1 cellular context compared by ENCODE assay signal in the genomic region with DNA sequence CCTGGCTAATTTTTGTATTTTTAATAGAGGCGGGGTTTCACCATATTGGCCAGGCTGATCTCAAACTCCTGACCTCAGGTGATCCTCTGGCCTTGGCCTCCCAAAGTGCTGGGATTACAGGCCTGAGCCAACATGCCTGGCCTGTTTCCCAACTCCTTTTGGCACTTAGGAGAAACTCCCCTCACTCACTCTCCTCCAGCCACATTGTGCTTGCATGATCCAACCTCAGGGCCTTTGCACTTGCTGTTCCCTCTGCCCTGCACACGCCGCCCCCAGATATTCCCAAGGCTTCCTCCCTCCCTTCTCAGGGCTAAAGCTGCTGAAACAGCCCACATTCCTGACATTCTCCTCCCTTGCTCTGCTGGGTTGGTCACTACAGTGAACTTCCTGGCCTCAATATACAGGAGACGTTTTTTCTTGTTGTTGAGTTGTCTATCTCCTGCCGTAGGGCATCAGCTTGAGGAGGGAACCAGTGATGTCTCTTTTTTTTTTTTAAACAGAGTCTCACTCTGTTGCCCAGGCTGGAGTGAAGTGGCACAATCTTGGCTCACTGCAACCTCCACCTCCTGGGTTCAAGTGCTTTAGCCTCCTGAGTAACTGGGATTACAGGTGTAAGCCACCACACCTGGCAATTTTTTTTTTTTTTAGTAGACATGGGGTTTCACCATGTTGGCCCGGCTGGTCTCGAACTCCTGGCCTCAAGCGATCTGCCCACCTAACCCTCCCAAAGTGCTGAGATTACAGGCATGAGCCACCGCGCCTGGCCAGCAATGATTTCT.
TF ChIP-seq lines count a peak whose summit lies in the region.
"Not testable (repeated sequence)": the region's sequence is repeated elsewhere in the genome, so short reads cannot be mapped to it uniquely, and the experiment has no call there.

No MANE protein-coding gene starts in this region.

TF ChIP-seq in HepG2, 621 proteins besides CTCF, POLR2A, EP300 and RAD21 (continued from another document):
- TF ChIP-seq, protein P1, sequence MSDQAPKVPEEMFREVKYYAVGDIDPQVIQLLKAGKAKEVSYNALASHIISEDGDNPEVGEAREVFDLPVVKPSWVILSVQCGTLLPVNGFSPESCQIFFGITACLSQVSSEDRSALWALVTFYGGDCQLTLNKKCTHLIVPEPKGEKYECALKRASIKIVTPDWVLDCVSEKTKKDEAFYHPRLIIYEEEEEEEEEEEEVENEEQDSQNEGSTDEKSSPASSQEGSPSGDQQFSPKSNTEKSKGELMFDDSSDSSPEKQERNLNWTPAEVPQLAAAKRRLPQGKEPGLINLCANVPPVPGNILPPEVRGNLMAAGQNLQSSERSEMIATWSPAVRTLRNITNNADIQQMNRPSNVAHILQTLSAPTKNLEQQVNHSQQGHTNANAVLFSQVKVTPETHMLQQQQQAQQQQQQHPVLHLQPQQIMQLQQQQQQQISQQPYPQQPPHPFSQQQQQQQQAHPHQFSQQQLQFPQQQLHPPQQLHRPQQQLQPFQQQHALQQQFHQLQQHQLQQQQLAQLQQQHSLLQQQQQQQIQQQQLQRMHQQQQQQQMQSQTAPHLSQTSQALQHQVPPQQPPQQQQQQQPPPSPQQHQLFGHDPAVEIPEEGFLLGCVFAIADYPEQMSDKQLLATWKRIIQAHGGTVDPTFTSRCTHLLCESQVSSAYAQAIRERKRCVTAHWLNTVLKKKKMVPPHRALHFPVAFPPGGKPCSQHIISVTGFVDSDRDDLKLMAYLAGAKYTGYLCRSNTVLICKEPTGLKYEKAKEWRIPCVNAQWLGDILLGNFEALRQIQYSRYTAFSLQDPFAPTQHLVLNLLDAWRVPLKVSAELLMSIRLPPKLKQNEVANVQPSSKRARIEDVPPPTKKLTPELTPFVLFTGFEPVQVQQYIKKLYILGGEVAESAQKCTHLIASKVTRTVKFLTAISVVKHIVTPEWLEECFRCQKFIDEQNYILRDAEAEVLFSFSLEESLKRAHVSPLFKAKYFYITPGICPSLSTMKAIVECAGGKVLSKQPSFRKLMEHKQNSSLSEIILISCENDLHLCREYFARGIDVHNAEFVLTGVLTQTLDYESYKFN (CRISPR knock-in tag; conservative IDR thresholded peaks at IDR 0.05) = peak; percentile 50
- TF ChIP-seq KAT8 (CRISPR knock-in tag; IDR thresholded peaks at IDR 0.05) (0 out of 2 replicates have a peak, but pooled peaks have one; percentile 25), YY1 (IDR thresholded peaks at IDR 0.05; ENCODE audit: insufficient read depth, insufficient replicate concordance, low read depth, low read length) (peak; percentile 23), MED13 (CRISPR knock-in tag; IDR thresholded peaks at IDR 0.05) (0 out of 2 replicates have a peak, but pooled peaks have one; percentile 47), FOXO1 (CRISPR knock-in tag; IDR thresholded peaks at IDR 0.05) (0 out of 2 replicates have a peak, but pooled peaks have one; percentile 21), HMG20B (CRISPR knock-in tag; conservative IDR thresholded peaks at IDR 0.05) (0 out of 2 replicates have a peak, but pooled peaks have one; percentile 42), ZFY (CRISPR knock-in tag; IDR thresholded peaks at IDR 0.05) (peak; percentile 35; the same call in 1 of the 2 replicates), RXRB (CRISPR knock-in tag; IDR thresholded peaks at IDR 0.05; ENCODE audit: borderline replicate concordance) (peak; percentile 73; the same call in 1 of the 2 replicates), ZSCAN25 (CRISPR knock-in tag; IDR thresholded peaks at IDR 0.05) (peak; percentile 71; the same call in 1 of the 2 replicates), TARDBP (CRISPR knock-in tag; IDR thresholded peaks at IDR 0.05) (peak; percentile 47; the same call in 1 of the 2 replicates), ADNP (CRISPR knock-in tag; IDR thresholded peaks at IDR 0.05) (peak; percentile 97), JUND (CRISPR knock-in tag; IDR thresholded peaks at IDR 0.05) (peak; percentile 52; the same call in 1 of the 2 replicates), SOX5 (CRISPR knock-in tag; IDR thresholded peaks at IDR 0.05; ENCODE audit: borderline replicate concordance) (peak; percentile 62; the same call in 1 of the 2 replicates), RCOR2 (CRISPR knock-in tag; IDR thresholded peaks at IDR 0.05) (peak; percentile 98), ZNF768 (CRISPR knock-in tag; IDR thresholded peaks at IDR 0.05) (peak; percentile 49; the same call in 1 of the 2 replicates), LCORL (CRISPR knock-in tag; IDR thresholded peaks at IDR 0.05) (peak; percentile 94), SAP130 (CRISPR knock-in tag; IDR thresholded peaks at IDR 0.05; ENCODE audit: low read depth) (peak; percentile 64), ZNF460 (CRISPR knock-in tag; IDR thresholded peaks at IDR 0.05; ENCODE audit: borderline replicate concordance) (peak; percentile 62), PITX1 (CRISPR knock-in tag; IDR thresholded peaks at IDR 0.05) (peak; percentile 45; the same call in 1 of the 2 replicates), ZNF7 (CRISPR knock-in tag; IDR thresholded peaks at IDR 0.05) (peak; percentile 70; the same call in 1 of the 2 replicates), FOSL2 (CRISPR knock-in tag; IDR thresholded peaks at IDR 0.05) (0 out of 2 replicates have a peak, but pooled peaks have one; percentile 20), NR2F6 (IDR thresholded peaks at IDR 0.05) (peak; percentile 32), ZNF121 (CRISPR knock-in tag; IDR thresholded peaks at IDR 0.05) (peak; percentile 92), SMAD9 (CRISPR knock-in tag; IDR thresholded peaks at IDR 0.05) (0 out of 2 replicates have a peak, but pooled peaks have one; percentile 66)
- TF ChIP-seq, protein P2, sequence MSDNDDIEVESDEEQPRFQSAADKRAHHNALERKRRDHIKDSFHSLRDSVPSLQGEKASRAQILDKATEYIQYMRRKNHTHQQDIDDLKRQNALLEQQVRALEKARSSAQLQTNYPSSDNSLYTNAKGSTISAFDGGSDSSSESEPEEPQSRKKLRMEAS (IDR thresholded peaks at IDR 0.05) = peak; percentile 57
- TF ChIP-seq, protein P3, sequence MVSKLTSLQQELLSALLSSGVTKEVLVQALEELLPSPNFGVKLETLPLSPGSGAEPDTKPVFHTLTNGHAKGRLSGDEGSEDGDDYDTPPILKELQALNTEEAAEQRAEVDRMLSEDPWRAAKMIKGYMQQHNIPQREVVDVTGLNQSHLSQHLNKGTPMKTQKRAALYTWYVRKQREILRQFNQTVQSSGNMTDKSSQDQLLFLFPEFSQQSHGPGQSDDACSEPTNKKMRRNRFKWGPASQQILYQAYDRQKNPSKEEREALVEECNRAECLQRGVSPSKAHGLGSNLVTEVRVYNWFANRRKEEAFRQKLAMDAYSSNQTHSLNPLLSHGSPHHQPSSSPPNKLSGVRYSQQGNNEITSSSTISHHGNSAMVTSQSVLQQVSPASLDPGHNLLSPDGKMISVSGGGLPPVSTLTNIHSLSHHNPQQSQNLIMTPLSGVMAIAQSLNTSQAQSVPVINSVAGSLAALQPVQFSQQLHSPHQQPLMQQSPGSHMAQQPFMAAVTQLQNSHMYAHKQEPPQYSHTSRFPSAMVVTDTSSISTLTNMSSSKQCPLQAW (CRISPR knock-in tag; IDR thresholded peaks at IDR 0.05) = peak; percentile 53; the same call in 1 of the 2 replicates
- TF ChIP-seq, protein P4, sequence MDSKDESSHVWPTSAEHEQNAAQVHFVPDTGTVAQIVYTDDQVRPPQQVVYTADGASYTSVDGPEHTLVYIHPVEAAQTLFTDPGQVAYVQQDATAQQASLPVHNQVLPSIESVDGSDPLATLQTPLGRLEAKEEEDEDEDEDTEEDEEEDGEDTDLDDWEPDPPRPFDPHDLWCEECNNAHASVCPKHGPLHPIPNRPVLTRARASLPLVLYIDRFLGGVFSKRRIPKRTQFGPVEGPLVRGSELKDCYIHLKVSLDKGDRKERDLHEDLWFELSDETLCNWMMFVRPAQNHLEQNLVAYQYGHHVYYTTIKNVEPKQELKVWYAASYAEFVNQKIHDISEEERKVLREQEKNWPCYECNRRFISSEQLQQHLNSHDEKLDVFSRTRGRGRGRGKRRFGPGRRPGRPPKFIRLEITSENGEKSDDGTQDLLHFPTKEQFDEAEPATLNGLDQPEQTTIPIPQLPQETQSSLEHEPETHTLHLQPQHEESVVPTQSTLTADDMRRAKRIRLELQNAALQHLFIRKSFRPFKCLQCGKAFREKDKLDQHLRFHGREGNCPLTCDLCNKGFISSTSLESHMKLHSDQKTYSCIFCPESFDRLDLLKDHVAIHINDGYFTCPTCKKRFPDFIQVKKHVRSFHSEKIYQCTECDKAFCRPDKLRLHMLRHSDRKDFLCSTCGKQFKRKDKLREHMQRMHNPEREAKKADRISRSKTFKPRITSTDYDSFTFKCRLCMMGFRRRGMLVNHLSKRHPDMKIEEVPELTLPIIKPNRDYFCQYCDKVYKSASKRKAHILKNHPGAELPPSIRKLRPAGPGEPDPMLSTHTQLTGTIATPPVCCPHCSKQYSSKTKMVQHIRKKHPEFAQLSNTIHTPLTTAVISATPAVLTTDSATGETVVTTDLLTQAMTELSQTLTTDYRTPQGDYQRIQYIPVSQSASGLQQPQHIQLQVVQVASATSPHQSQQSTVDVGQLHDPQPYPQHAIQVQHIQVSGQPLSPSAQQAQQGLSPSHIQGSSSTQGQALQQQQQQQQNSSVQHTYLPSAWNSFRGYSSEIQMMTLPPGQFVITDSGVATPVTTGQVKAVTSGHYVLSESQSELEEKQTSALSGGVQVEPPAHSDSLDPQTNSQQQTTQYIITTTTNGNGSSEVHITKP (CRISPR knock-in tag; IDR thresholded peaks at IDR 0.05; ENCODE audit: low read depth) = 0 out of 2 replicates have a peak, but pooled peaks have one; percentile 36
- TF ChIP-seq, protein P5, sequence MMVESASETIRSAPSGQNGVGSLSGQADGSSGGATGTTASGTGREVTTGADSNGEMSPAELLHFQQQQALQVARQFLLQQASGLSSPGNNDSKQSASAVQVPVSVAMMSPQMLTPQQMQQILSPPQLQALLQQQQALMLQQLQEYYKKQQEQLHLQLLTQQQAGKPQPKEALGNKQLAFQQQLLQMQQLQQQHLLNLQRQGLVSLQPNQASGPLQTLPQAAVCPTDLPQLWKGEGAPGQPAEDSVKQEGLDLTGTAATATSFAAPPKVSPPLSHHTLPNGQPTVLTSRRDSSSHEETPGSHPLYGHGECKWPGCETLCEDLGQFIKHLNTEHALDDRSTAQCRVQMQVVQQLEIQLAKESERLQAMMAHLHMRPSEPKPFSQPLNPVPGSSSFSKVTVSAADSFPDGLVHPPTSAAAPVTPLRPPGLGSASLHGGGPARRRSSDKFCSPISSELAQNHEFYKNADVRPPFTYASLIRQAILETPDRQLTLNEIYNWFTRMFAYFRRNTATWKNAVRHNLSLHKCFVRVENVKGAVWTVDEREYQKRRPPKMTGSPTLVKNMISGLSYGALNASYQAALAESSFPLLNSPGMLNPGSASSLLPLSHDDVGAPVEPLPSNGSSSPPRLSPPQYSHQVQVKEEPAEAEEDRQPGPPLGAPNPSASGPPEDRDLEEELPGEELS (CRISPR knock-in tag; IDR thresholded peaks at IDR 0.05) = peak; percentile 36; the same call in 1 of the 2 replicates
- TF ChIP-seq, protein P6, sequence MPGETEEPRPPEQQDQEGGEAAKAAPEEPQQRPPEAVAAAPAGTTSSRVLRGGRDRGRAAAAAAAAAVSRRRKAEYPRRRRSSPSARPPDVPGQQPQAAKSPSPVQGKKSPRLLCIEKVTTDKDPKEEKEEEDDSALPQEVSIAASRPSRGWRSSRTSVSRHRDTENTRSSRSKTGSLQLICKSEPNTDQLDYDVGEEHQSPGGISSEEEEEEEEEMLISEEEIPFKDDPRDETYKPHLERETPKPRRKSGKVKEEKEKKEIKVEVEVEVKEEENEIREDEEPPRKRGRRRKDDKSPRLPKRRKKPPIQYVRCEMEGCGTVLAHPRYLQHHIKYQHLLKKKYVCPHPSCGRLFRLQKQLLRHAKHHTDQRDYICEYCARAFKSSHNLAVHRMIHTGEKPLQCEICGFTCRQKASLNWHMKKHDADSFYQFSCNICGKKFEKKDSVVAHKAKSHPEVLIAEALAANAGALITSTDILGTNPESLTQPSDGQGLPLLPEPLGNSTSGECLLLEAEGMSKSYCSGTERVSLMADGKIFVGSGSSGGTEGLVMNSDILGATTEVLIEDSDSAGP (CRISPR knock-in tag; IDR thresholded peaks at IDR 0.05; ENCODE audit: borderline replicate concordance) = peak; percentile 48; the same call in 1 of the 2 replicates
- TF ChIP-seq LCORL (IDR thresholded peaks at IDR 0.05); NR2F6 (CRISPR knock-in tag; IDR thresholded peaks at IDR 0.05): not testable (repeated sequence)
- TF ChIP-seq, protein P7, sequence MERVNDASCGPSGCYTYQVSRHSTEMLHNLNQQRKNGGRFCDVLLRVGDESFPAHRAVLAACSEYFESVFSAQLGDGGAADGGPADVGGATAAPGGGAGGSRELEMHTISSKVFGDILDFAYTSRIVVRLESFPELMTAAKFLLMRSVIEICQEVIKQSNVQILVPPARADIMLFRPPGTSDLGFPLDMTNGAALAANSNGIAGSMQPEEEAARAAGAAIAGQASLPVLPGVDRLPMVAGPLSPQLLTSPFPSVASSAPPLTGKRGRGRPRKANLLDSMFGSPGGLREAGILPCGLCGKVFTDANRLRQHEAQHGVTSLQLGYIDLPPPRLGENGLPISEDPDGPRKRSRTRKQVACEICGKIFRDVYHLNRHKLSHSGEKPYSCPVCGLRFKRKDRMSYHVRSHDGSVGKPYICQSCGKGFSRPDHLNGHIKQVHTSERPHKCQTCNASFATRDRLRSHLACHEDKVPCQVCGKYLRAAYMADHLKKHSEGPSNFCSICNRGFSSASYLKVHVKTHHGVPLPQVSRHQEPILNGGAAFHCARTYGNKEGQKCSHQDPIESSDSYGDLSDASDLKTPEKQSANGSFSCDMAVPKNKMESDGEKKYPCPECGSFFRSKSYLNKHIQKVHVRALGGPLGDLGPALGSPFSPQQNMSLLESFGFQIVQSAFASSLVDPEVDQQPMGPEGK (CRISPR knock-in tag; IDR thresholded peaks at IDR 0.05) = peak; percentile 78
TF ChIP-seq in HepG2: peak in this region for 140; not testable (repeated sequence) for 481.
